ENCODE assay signal across 16 cellular contexts in the genomic region with DNA sequence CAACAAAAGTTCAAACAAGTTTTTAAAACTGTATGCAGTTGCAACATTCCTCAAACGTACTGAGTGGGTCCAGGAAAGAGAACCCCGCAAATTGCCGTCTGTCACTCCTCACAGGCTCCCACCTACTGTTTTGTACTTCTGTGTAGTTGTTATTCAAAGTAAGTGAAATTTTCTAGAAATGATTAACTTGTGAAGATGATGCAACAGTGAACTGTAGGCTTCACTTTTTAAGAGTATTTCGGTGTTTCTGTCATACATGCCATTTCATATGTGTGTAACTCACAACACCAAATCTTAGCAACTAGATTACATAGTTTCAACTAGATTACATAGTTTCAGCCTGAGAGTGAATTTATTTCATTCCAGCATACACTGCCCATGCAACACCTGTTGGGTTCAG.
"Had no signal": no experiment of that assay in that cellular context is flagged by ENCODE, and none has a peak within 500 bp of the region (broad histone marks: within the 10 kb centered on the region; RNA-seq: fewer than 3 reads in every experiment).

No MANE protein-coding gene starts in this region.

- H3K36me3 ChIP-seq: adrenal gland, brain microvascular endothelial cell, heart left ventricle, neural progenitor cell, pancreas, tibial artery had no signal

- H3K9me3 Mint-ChIP-seq: activated naive CD4-positive, alpha-beta T cell treated with anti-CD3 and anti-CD28 coated beads for 36 hours; neural progenitor cell; T-cell had no signal

- H2AFZ ChIP-seq: neural progenitor cell had no signal

- FAIRE-seq: pancreas, small intestine had no signal

- DNase-seq: activated CD4-positive, alpha-beta T cell treated with anti-CD3 and anti-CD28 coated beads for 4 hours; activated CD8-positive, alpha-beta memory T cell treated with anti-CD3 and anti-CD28 coated beads, Interleukin-2, amount 50 U/mL, for 48 hours; activated CD8-positive, alpha-beta T cell treated with anti-CD3 and anti-CD28 coated beads, Interleukin-2, amount 10 ng/mL, durations not matched to agents 7 days and 5 days; activated naive CD4-positive, alpha-beta T cell treated with anti-CD3 and anti-CD28 coated beads for 36 hours; adrenal gland; brain microvascular endothelial cell; foreskin keratinocyte; heart left ventricle; islet precursor cell; pancreas; small intestine; T-cell; tibial artery had no signal

- H3K4me1 Mint-ChIP-seq: neural progenitor cell had no signal

- H3K4me3 ChIP-seq: adrenal gland, heart left ventricle, neural progenitor cell, pancreas, tibial artery had no signal

- H3K36me3 Mint-ChIP-seq: neural progenitor cell, T-cell had no signal

- H3K9ac ChIP-seq: neural progenitor cell had no signal

- H3K9me3 ChIP-seq: adrenal gland, heart left ventricle, pancreas, tibial artery had no signal

- H3K27ac ChIP-seq: adrenal gland, brain microvascular endothelial cell, foreskin keratinocyte, heart left ventricle, neural progenitor cell, pancreas, tibial artery, VCaP had no signal

- H3K27me3 ChIP-seq: adrenal gland, brain microvascular endothelial cell, foreskin keratinocyte, heart left ventricle, neural progenitor cell, tibial artery had no signal

- H3K4me3 Mint-ChIP-seq: activated CD8-positive, alpha-beta T cell treated with anti-CD3 and anti-CD28 coated beads, Interleukin-2, amount 10 ng/mL, durations not matched to agents 7 days and 5 days; activated naive CD4-positive, alpha-beta T cell treated with anti-CD3 and anti-CD28 coated beads for 36 hours; neural progenitor cell; T-cell had no signal

- H3K4me1 ChIP-seq: foreskin keratinocyte, neural progenitor cell had no signal

- H3K27ac Mint-ChIP-seq: activated CD8-positive, alpha-beta T cell treated with anti-CD3 and anti-CD28 coated beads, Interleukin-2, amount 10 ng/mL, durations not matched to agents 7 days and 5 days; activated naive CD4-positive, alpha-beta T cell treated with anti-CD3 and anti-CD28 coated beads for 36 hours; neural progenitor cell; T-cell had no signal

- ATAC-seq: activated CD8-positive, alpha-beta T cell treated with anti-CD3 and anti-CD28 coated beads, Interleukin-2, amount 10 ng/mL, durations not matched to agents 7 days and 5 days; esophagus mucosa; foreskin keratinocyte; heart left ventricle; pancreas; T-cell had no signal

- H3K4me2 ChIP-seq: neural progenitor cell had no signal
